ENCODE assay signal across 18 cellular contexts in the genomic region with DNA sequence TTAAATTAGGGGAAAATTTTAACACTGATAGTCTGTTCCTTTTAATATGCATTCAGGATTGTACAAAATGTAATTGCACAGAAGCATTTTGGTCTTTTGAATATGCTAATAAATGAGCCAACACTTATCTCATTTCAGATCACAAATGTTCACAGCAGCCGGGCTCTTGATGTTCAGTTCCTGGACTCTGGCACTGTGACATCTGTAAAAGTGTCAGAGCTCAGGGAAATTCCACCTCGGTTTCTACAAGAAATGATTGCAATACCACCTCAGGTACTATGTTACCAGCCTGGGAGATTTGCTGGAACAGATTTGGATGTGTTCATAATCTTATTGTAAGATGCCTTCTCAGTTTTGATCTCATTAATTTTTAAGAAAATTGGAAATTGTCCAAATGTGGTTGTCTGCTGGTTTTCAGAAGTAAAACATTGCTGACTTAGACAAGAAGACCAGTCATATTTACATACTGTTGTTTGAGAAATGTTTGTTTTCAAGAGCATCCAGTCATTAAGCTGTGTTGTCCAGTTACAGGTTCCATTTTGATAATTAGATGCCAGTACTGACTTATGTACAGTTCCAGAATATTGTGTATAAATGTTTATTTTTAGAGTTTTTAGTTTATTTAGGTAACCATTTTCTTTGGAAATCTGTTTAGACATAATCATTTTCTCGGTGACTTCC. TPM values are rescaled to one million over a fixed set of nuclear protein-coding genes. Genes with fewer than 3 reads are reported as not detected.
DNase-seq lines count a peak whose midpoint lies in the region; ATAC-seq, FAIRE-seq and TF ChIP-seq lines count a peak whose summit lies in the region.
"Had no signal": no experiment of that assay in that cellular context is flagged by ENCODE, and none has a peak within 500 bp of the region (broad histone marks: within the 10 kb centered on the region; RNA-seq: fewer than 3 reads in every experiment).

No MANE protein-coding gene starts in this region.

- TF ChIP-seq CTCF in LNCaP clone FGC (IDR thresholded peaks at IDR 0.05; ENCODE audit: control insufficient read depth, extremely low read depth, insufficient read depth) (no peak), parathyroid adenoma (IDR thresholded peaks at IDR 0.05) (no peak), tibial artery (IDR thresholded peaks at IDR 0.05) (no peak), lower lobe of right lung (IDR thresholded peaks at IDR 0.05) (no peak)

- intact Hi-C loops in tibial artery (cut with DNase I; ENCODE audit: low total_unique reads) (no loop called here), lower lobe of right lung (cut with DNase I) (no loop called here)

- ATAC-seq in HG03520 (IDR thresholded peaks at IDR 0.05; ENCODE audit: unreplicated experiment) (no peak), lower lobe of right lung (no peak)
- ATAC-seq: K562 had no signal

- H3K4me1 ChIP-seq in parathyroid adenoma (peaks cover 6% of the 10 kb centered on the region), tibial artery (peaks cover 0 to 15% (median 3%) of the 10 kb centered on the region in 4 donors), lower lobe of right lung (peaks cover 10% of the 10 kb centered on the region)

- H3K9ac ChIP-seq in parathyroid adenoma, result no peak overlapping the region

- no peaks in the 10 kb centered on the region for H3K79me2 ChIP-seq in parathyroid adenoma

- H3K27me3 ChIP-seq in parathyroid adenoma (ENCODE audit: control insufficient read depth, insufficient read depth, low read length), result no peaks in the 10 kb centered on the region
- H3K27me3 ChIP-seq in tibial artery, result no peaks in the 10 kb centered on the region
- no peaks in the 10 kb centered on the region for H3K27me3 ChIP-seq in lower lobe of right lung (ENCODE audit: low read depth)

- H3K36me3 ChIP-seq in parathyroid adenoma (ENCODE audit: control insufficient read depth, insufficient read depth, low read length) (no peaks in the 10 kb centered on the region), tibial artery (peaks cover 0 to 42% (median 12%) of the 10 kb centered on the region in 3 donors), lower lobe of right lung (peaks cover 51% of the 10 kb centered on the region)

- peak; percentile 36 for FAIRE-seq in islet of Langerhans (lab: Jason Lieb, UNC)
- FAIRE-seq: GM19239, K562 had no signal

- no peak overlapping the region for H3K4me2 ChIP-seq in parathyroid adenoma (ENCODE audit: low read length)

- H3K27ac ChIP-seq in parathyroid adenoma, result peak overlapping the region; percentile 11
- H3K27ac ChIP-seq in tibial artery, result no peak overlapping the region
- no peak overlapping the region for H3K27ac ChIP-seq in lower lobe of right lung

- H3K4me3 ChIP-seq in LNCaP clone FGC (ENCODE audit: low read depth, low read length) (no peak overlapping the region), parathyroid adenoma (ENCODE audit: low read depth, low read length) (no peak overlapping the region), tibial artery (no peak overlapping the region), lower lobe of right lung (no peak overlapping the region)
- H3K4me3 ChIP-seq: K562 had no signal

- peak; percentile 6 to 10 for DNase-seq in NCI-H526 (lab: John Stamatoyannopoulos, UW)
- DNase-seq in NCI-H526 treated with DMSO at 0.1 percent for 48 hours (lab: John Stamatoyannopoulos, UW), result no peak
- peak; percentile 72 for DNase-seq in LNCaP clone FGC (ENCODE audit: low read depth)
- DNase-seq in tibial artery, result no peak
- DNase-seq in lower lobe of right lung, result no peak
- DNase-seq: GDM1, GOT3, NCI-H1436, NCI-H2029 treated with DMSO at 0.1 percent for 48 hours, NCI-H2171 treated with DMSO at 0.1 percent for 48 hours, NCI-H446, NCI-H748 treated with DMSO at 0.1 percent for 48 hours, SHP77 had no signal

- H3K9me3 ChIP-seq in parathyroid adenoma (ENCODE audit: control insufficient read depth, low read length), result no peaks in the 10 kb centered on the region
- H3K9me3 ChIP-seq in tibial artery, result no peaks in the 10 kb centered on the region
- H3K9me3 ChIP-seq in lower lobe of right lung, result no peaks in the 10 kb centered on the region

- no peak overlapping the region for H2AFZ ChIP-seq in parathyroid adenoma

RNA-seq across cellular contexts. Expression of a gene that starts 23.0 kb away (rescaled TPM):
- 7.9 TPM for total RNA-seq in lower lobe of right lung

Comparison
In these comparisons a context has a peak if more than half of its experiments do, and no peak if none do; other contexts are left out.
1. DNase-seq: peak in NCI-H526 (2 of 2) and LNCaP clone FGC (single experiment); none in NCI-H526 treated with DMSO at 0.1 percent for 48 hours (single experiment), tibial artery (0 of 2) and lower lobe of right lung (single experiment).